In the genomic region with DNA sequence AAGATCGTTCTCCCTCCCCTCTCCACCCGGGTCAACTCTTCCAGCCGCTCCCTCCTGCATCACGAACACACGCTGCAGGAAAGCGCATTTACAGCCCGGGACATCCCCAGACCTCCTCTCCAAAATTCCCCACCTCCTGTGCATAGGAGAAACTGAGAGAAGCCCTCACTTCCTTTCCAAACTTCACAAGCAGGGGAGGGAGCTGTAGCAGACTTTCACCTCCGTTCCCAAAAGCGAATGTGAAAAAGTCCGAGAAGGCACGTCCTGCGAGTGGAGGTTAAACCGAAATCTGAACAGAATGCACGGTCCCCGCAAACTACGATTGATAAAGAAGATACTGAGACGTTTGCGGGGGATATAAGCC, we compare ENCODE assay signal across 8 cellular contexts. TPM values are rescaled to one million over a fixed set of nuclear protein-coding genes. Genes with fewer than 3 reads are reported as not detected.
A peak's percentile ranks its signal among the peaks of the same experiment; 100 is the strongest.
DNase-seq lines count a peak whose midpoint lies in the region; FAIRE-seq and TF ChIP-seq lines count a peak whose summit lies in the region.

No MANE protein-coding gene starts in this region.

- peak; percentile 99 for FAIRE-seq in GM19239 (lab: Jason Lieb, UNC)

- H3K4me3 Mint-ChIP-seq in activated T-helper 2 cell treated with anti-CD3 and anti-CD28 coated beads, Interferon-gamma antibody, Interleukin-2, Interleukin-4, amounts not matched to agents 10 μg/mL and 5 μg/mL and 100 μg/mL, durations not matched to agents 14 hours and 24 hours and 36 hours (ENCODE audit: low read depth) = peak overlapping the region; percentile 82

- POLR2A ChIA-PET in AG04450 (lab: Yijun Ruan, JAX) = interaction anchor here (0.7 to 1.8 kb wide), 5 partner anchors 18 to 570 kb away, joined by 3 to 4 read pairs (median 4); no protein-coding TSS in a partner anchor

- peak overlapping the region; percentile 86 for H3K4me3 ChIP-seq in AG04450 (ENCODE audit: low read depth, low read length)
- H3K4me3 ChIP-seq in left ventricle myocardium inferior = peak overlapping the region; percentile 65
- H3K4me3 ChIP-seq in retinal pigment epithelial cell (ENCODE audit: low read length) = peak overlapping the region; percentile 82

- H3K9me3 ChIP-seq in AG04450 (ENCODE audit: control insufficient read depth, insufficient read depth, low read length) (no peaks in the 10 kb centered on the region), left ventricle myocardium inferior (replicated peaks) (no peaks in the 10 kb centered on the region)

- peaks cover 15% of the 10 kb centered on the region for H3K4me1 ChIP-seq in left ventricle myocardium inferior

- no peak for DNase-seq in AG04450 (ENCODE audit: low read depth, low spot score)
- DNase-seq in GM19239 (ENCODE audit: insufficient read length, low spot score) = no peak
- DNase-seq in KBM-7 = peak; percentile 62
- peak; percentile 9 for DNase-seq in activated T-helper 2 cell treated with anti-CD3 and anti-CD28 coated beads, Interferon-gamma antibody, Interleukin-2, Interleukin-4, amounts not matched to agents 10 μg/mL and 5 μg/mL and 100 μg/mL, durations not matched to agents 14 hours and 24 hours and 36 hours (ENCODE audit: low spot score)
- no peak for DNase-seq in left ventricle myocardium inferior
- DNase-seq in retinal pigment epithelial cell (ENCODE audit: low read depth) = no peak
- no peak for DNase-seq in NCI-H128 (lab: John Stamatoyannopoulos, UW; ENCODE audit: unreplicated experiment)
- no peak for DNase-seq in NCI-H2227 treated with DMSO at 0.1 percent for 48 hours (lab: John Stamatoyannopoulos, UW)

- H3K36me3 Mint-ChIP-seq in activated T-helper 2 cell treated with anti-CD3 and anti-CD28 coated beads, Interferon-gamma antibody, Interleukin-2, Interleukin-4, amounts not matched to agents 10 μg/mL and 5 μg/mL and 100 μg/mL, durations not matched to agents 14 hours and 24 hours and 36 hours (ENCODE audit: low read depth) = no peaks in the 10 kb centered on the region

- in situ Hi-C loops in KBM-7 (cut with MboI; ENCODE audit: low pct_unique_long_range_greater_than_20kb, low sequenced_read_pairs) = no loop called here

- peak overlapping the region; percentile 72 for H3K27ac Mint-ChIP-seq in activated T-helper 2 cell treated with anti-CD3 and anti-CD28 coated beads, Interferon-gamma antibody, Interleukin-2, Interleukin-4, amounts not matched to agents 10 μg/mL and 5 μg/mL and 100 μg/mL, durations not matched to agents 14 hours and 24 hours and 36 hours

- no peaks in the 10 kb centered on the region for H3K36me3 ChIP-seq in left ventricle myocardium inferior

- intact Hi-C loops in activated T-helper 2 cell treated with anti-CD3 and anti-CD28 coated beads, Interferon-gamma antibody, Interleukin-2, Interleukin-4, amounts not matched to agents 10 μg/mL and 5 μg/mL and 100 μg/mL, durations not matched to agents 14 hours and 24 hours and 36 hours (cut with micrococcal nuclease) = loop anchor here (1.0 kb wide), 1 partner anchor 29 kb away; no protein-coding TSS in a partner anchor
- intact Hi-C loops in left ventricle myocardium inferior (cut with micrococcal nuclease) = no loop called here

- CTCF ChIA-PET in AG04450 (lab: Charles Lee) = interaction anchor here (1.2 kb wide), 1 partner anchor 206 kb away, joined by 3 read pairs; no protein-coding TSS in a partner anchor

- no peaks in the 10 kb centered on the region for H3K27me3 ChIP-seq in AG04450 (ENCODE audit: control insufficient read depth, insufficient read depth, low read length)
- peaks cover 64% of the 10 kb centered on the region for H3K27me3 ChIP-seq in left ventricle myocardium inferior (ENCODE audit: low read depth)

- H3K9me3 Mint-ChIP-seq in activated T-helper 2 cell treated with anti-CD3 and anti-CD28 coated beads, Interferon-gamma antibody, Interleukin-2, Interleukin-4, amounts not matched to agents 10 μg/mL and 5 μg/mL and 100 μg/mL, durations not matched to agents 14 hours and 24 hours and 36 hours = no peaks in the 10 kb centered on the region

- peaks cover 45% of the 10 kb centered on the region for H3K27me3 Mint-ChIP-seq in activated T-helper 2 cell treated with anti-CD3 and anti-CD28 coated beads, Interferon-gamma antibody, Interleukin-2, Interleukin-4, amounts not matched to agents 10 μg/mL and 5 μg/mL and 100 μg/mL, durations not matched to agents 14 hours and 24 hours and 36 hours (ENCODE audit: low read depth)

- H3K27ac ChIP-seq in AG04450 (ENCODE audit: low read depth, low read length) = peak overlapping the region; percentile 92
- no peak overlapping the region for H3K27ac ChIP-seq in left ventricle myocardium inferior (replicated peaks)

- TF ChIP-seq CTCF in AG04450 (IDR thresholded peaks at IDR 0.05; ENCODE audit: low read depth, low read length) (no peak), left ventricle myocardium inferior (IDR thresholded peaks at IDR 0.05; ENCODE audit: borderline replicate concordance) (no peak), retinal pigment epithelial cell (conservative IDR thresholded peaks at IDR 0.05; ENCODE audit: low read depth, low read length) (no peak)

- peaks cover 42% of the 10 kb centered on the region for H3K4me1 Mint-ChIP-seq in activated T-helper 2 cell treated with anti-CD3 and anti-CD28 coated beads, Interferon-gamma antibody, Interleukin-2, Interleukin-4, amounts not matched to agents 10 μg/mL and 5 μg/mL and 100 μg/mL, durations not matched to agents 14 hours and 24 hours and 36 hours (ENCODE audit: low read depth)

RNA-seq across cellular contexts. Expression of a gene that starts 0.5 kb away (rescaled TPM):
- polyA plus RNA-seq in AG04450 (2011; rRNA removed) = 61.1 and 62.8 TPM in 2 replicates
- polyA minus RNA-seq in AG04450 (2011; rRNA and poly(A)+ RNA removed) = 116 and 172 TPM in 2 replicates
- total RNA-seq in activated T-helper 2 cell treated with anti-CD3 and anti-CD28 coated beads, Interferon-gamma antibody, Interleukin-2, Interleukin-4, amounts not matched to agents 10 μg/mL and 5 μg/mL and 100 μg/mL, durations not matched to agents 14 hours and 24 hours and 36 hours = 12.7 and 12.9 TPM in 2 replicates
- 4.3 TPM for total RNA-seq in left ventricle myocardium inferior

Comparison
In these comparisons a context has a peak if more than half of its experiments do, and no peak if none do; other contexts are left out.
1. DNase-seq: peak in KBM-7 (single experiment) and activated T-helper 2 cell treated with anti-CD3 and anti-CD28 coated beads, Interferon-gamma antibody, Interleukin-2, Interleukin-4, amounts not matched to agents 10 μg/mL and 5 μg/mL and 100 μg/mL, durations not matched to agents 14 hours and 24 hours and 36 hours (single experiment); none in AG04450 (single experiment), GM19239 (single experiment), left ventricle myocardium inferior (single experiment), retinal pigment epithelial cell (single experiment), NCI-H128 (single experiment) and NCI-H2227 treated with DMSO at 0.1 percent for 48 hours (single experiment).
2. Peak in every context shown above with its lines, with median percentiles within 50 percentile points of each other: H3K4me3 ChIP-seq.